In genomic region chr5:129945779-129946270, GRCh38 we compare ENCODE assay signal across 22 cellular contexts. TPM values are rescaled to one million over a fixed set of nuclear protein-coding genes. Genes with fewer than 3 reads are reported as not detected.
A peak's percentile ranks its signal among the peaks of the same experiment; 100 is the strongest.
DNase-seq lines count a peak whose midpoint lies in the region; ATAC-seq and TF ChIP-seq lines count a peak whose summit lies in the region.
"Had no signal": no experiment of that assay in that cellular context is flagged by ENCODE, and none has a peak within 500 bp of the region (broad histone marks: within the 10 kb centered on the region; RNA-seq: fewer than 3 reads in every experiment).

No MANE protein-coding gene starts in this region.

- no peak overlapping the region for H3K4me3 ChIP-seq in astrocyte of the spinal cord (ENCODE audit: low read depth, low read length)
- H3K4me3 ChIP-seq in osteoblast (ENCODE audit: insufficient read depth, low read length), result peak overlapping the region; percentile 5
- peak overlapping the region; percentile 45 for H3K4me3 ChIP-seq in thoracic aorta
- H3K4me3 ChIP-seq: GM12878, GM23248 had no signal

- H4K20me1 ChIP-seq in osteoblast (ENCODE audit: insufficient read depth, low read length), result no peaks in the 10 kb centered on the region

- H3K36me3 ChIP-seq in osteoblast (ENCODE audit: insufficient read depth, low read length) (no peaks in the 10 kb centered on the region), thoracic aorta (no peaks in the 10 kb centered on the region)
- H3K36me3 ChIP-seq: BE2C had no signal

- in situ Hi-C loops in astrocyte of the spinal cord (cut with HindIII; ENCODE audit: low sequenced_read_pairs), result no loop called here

- H3K27ac ChIP-seq in osteoblast (ENCODE audit: low read depth, low read length) (peak overlapping the region; percentile 63), thoracic aorta (peak overlapping the region; percentile 56 to 75)
- H3K27ac ChIP-seq: GM23248 had no signal

- H3K9me3 ChIP-seq in osteoblast (ENCODE audit: low read depth, low read length) (no peaks in the 10 kb centered on the region), thoracic aorta (no peaks in the 10 kb centered on the region)
- H3K9me3 ChIP-seq: BE2C had no signal

- H2AFZ ChIP-seq in osteoblast (ENCODE audit: low read length), result peak overlapping the region; percentile 27
- H2AFZ ChIP-seq: GM23248 had no signal

- no peaks in the 10 kb centered on the region for H3K79me2 ChIP-seq in osteoblast (ENCODE audit: insufficient read depth, low read length)

- peak overlapping the region; percentile 63 for H3K4me2 ChIP-seq in osteoblast (ENCODE audit: insufficient read depth, low read length)

- TF ChIP-seq CTCF in astrocyte of the spinal cord (IDR thresholded peaks at IDR 0.05; ENCODE audit: low read depth, low read length), result no peak
- TF ChIP-seq CTCF in osteoblast (IDR thresholded peaks at IDR 0.05; ENCODE audit: extremely low read depth, low read depth, low read length), result no peak
- TF ChIP-seq CTCF in thoracic aorta (IDR thresholded peaks at IDR 0.05), result no peak

- H3K27me3 ChIP-seq in osteoblast (ENCODE audit: insufficient read depth, low read length), result no peaks in the 10 kb centered on the region
- no peaks in the 10 kb centered on the region for H3K27me3 ChIP-seq in thoracic aorta (replicated peaks; ENCODE audit: insufficient read depth)
- H3K27me3 ChIP-seq: BE2C had no signal

- DNase-seq in EH (ENCODE audit: low read depth) (peak; percentile 13), astrocyte of the spinal cord (ENCODE audit: low read depth, low spot score) (peak; percentile 35), osteoblast (ENCODE audit: insufficient read length, low spot score, missing footprints) (no peak), thoracic aorta (ENCODE audit: low spot score) (no peak), dedifferentiated amniotic fluid mesenchymal stem cell (ENCODE audit: extremely low spot score) (no peak), SIG-M5 treated with dmso at 0.1 percent for 504 hours (lab: John Stamatoyannopoulos, UW; ENCODE audit: unreplicated experiment) (no peak), inferior parietal cortex (ENCODE audit: extremely low spot score) (no peak)
- DNase-seq: BE2C; CD4-positive, CD25-positive, alpha-beta regulatory T cell; DMS79 treated with DMSO at 0.1 percent for 48 hours; H9; HFFc6; Kasumi-1; MM.1S; NCI-H1048; NCI-H1417 treated with DMSO at 0.1 percent for 48 hours; NCI-H187; NCI-H446; Right ventricle myocardium superior had no signal

- H3K4me1 ChIP-seq in osteoblast (ENCODE audit: insufficient read depth, low read length), result peaks cover 15% of the 10 kb centered on the region
- H3K4me1 ChIP-seq in thoracic aorta (ENCODE audit: control insufficient read depth in 1 of 2, low read depth in 2 of 2), result peaks cover 11 to 19% of the 10 kb centered on the region in 2 donors
- H3K4me1 ChIP-seq: BE2C had no signal

- peak; percentile 59 for ATAC-seq in thoracic aorta (ENCODE audit: insufficient number of reproducible peaks, low FRiP score, low read depth)
- ATAC-seq: GM12878 had no signal

RNA-seq across cellular contexts. Expression of gene CHSY3, which starts 41.6 kb away (rescaled TPM):
- 12.3 and 12.4 TPM in 2 replicates for total RNA-seq in osteoblast
- 10 to 100 TPM; 24.3 to 28.3 TPM for total RNA-seq in thoracic aorta
- total RNA-seq: CD4-positive, CD25-positive, alpha-beta regulatory T cell; GM12878; OCI-LY7 had no signal

Comparison
In these comparisons a context has a peak if more than half of its experiments do, and no peak if none do; other contexts are left out.
1. DNase-seq: peak in EH (single experiment) and astrocyte of the spinal cord (single experiment); none in osteoblast (single experiment), thoracic aorta (single experiment), dedifferentiated amniotic fluid mesenchymal stem cell (single experiment), SIG-M5 treated with dmso at 0.1 percent for 504 hours (single experiment) and inferior parietal cortex (single experiment).